In genomic region chr6:154197176-154197850, GRCh38 we compare ENCODE assay signal across 12 cellular contexts.
DNase-seq lines count a peak whose midpoint lies in the region; ATAC-seq and TF ChIP-seq lines count a peak whose summit lies in the region.
"Had no signal": no experiment of that assay in that cellular context is flagged by ENCODE, and none has a peak within 500 bp of the region (broad histone marks: within the 10 kb centered on the region; RNA-seq: fewer than 3 reads in every experiment).

No MANE protein-coding gene starts in this region.

- TF ChIP-seq CTCF in AG04449 (IDR thresholded peaks at IDR 0.05; ENCODE audit: insufficient read depth, low read length, missing control alignments) = no peak
- TF ChIP-seq CTCF in gastroesophageal sphincter (IDR thresholded peaks at IDR 0.05) = no peak

- TF ChIP-seq POLR2A in gastroesophageal sphincter (IDR thresholded peaks at IDR 0.05) = no peak

- no peaks in the 10 kb centered on the region for H3K36me3 ChIP-seq in gastroesophageal sphincter

- no peaks in the 10 kb centered on the region for H3K27me3 ChIP-seq in gastroesophageal sphincter

- H3K4me3 ChIP-seq in AG04449 (ENCODE audit: low read depth, low read length) (no peak overlapping the region), gastroesophageal sphincter (no peak overlapping the region)

- POLR2A ChIA-PET in AG04449 (lab: Yijun Ruan, JAX) = no interaction called here

- H3K4me1 ChIP-seq in gastroesophageal sphincter = peaks cover 0 to 5% (median 0%) of the 10 kb centered on the region in 3 donors

- no peaks in the 10 kb centered on the region for H3K9me3 ChIP-seq in gastroesophageal sphincter

- peak; percentile 12 for DNase-seq in AG04449 (ENCODE audit: low read depth, low spot score)
- peak; percentile 13 for DNase-seq in EH (ENCODE audit: low read depth)
- peak; percentile 6 for DNase-seq in amniotic epithelial cell (ENCODE audit: low read depth)
- peak; percentile 6 for DNase-seq in kidney glomerular epithelial cell (lab: John Stamatoyannopoulos, UW)
- DNase-seq in activated CD8-positive, alpha-beta memory T cell treated with anti-CD3 and anti-CD28 coated beads, Interleukin-2, amount 50 U/mL, for 4 hours = no peak
- no peak for DNase-seq in inferior parietal cortex (ENCODE audit: extremely low spot score)
- DNase-seq: activated CD8-positive, alpha-beta memory T cell treated with anti-CD3 and anti-CD28 coated beads, Interleukin-2, amount 10 ng/mL, durations not matched to agents 7 days and 5 days; DND-41; effector CD8-positive, alpha-beta T cell; NCI-H446 had no signal

- ATAC-seq in HG03460 (IDR thresholded peaks at IDR 0.05; ENCODE audit: unreplicated experiment) = no peak
- no peak for ATAC-seq in gastroesophageal sphincter
- ATAC-seq: activated CD8-positive, alpha-beta memory T cell treated with anti-CD3 and anti-CD28 coated beads, Interleukin-2, amount 10 ng/mL, durations not matched to agents 7 days and 5 days had no signal

- TF ChIP-seq EP300 in gastroesophageal sphincter (IDR thresholded peaks at IDR 0.05) = no peak

- CTCF ChIA-PET in AG04449 (lab: Yijun Ruan, JAX) = no interaction called here

- H3K27ac ChIP-seq in gastroesophageal sphincter = no peak overlapping the region

Comparison
In these comparisons a context has a peak if more than half of its experiments do, and no peak if none do; other contexts are left out.
1. DNase-seq: peak in AG04449 (single experiment), EH (single experiment), amniotic epithelial cell (single experiment) and kidney glomerular epithelial cell (single experiment); none in activated CD8-positive, alpha-beta memory T cell treated with anti-CD3 and anti-CD28 coated beads, Interleukin-2, amount 50 U/mL, for 4 hours (single experiment) and inferior parietal cortex (single experiment).